14 cellular contexts compared by ENCODE assay signal in the genomic region with DNA sequence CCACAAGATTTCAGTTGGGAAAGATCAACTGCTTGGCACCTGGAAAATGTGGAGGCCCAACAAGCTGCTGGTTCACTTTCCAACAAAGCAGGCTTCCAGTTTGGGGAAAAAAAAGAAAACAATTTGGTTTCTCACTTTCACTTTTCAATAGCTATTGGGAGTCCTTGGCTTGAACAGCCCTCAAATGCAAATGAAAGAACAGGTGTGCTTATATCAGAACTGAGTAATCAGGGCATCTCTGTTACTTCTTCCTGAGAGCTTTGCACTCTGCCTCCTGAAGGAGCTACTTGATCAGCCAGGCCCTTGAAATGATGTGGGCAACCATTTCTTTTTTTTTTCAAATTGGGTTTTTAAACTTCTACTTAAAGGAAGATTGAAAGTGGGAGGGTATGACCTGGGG.
DNase-seq lines count a peak whose midpoint lies in the region; ATAC-seq and TF ChIP-seq lines count a peak whose summit lies in the region.
"Had no signal": no experiment of that assay in that cellular context is flagged by ENCODE, and none has a peak within 500 bp of the region (broad histone marks: within the 10 kb centered on the region; RNA-seq: fewer than 3 reads in every experiment).

No MANE protein-coding gene starts in this region.

- H3K27ac ChIP-seq in MM.1S (ENCODE audit: low read length) = no peak overlapping the region
- no peak overlapping the region for H3K27ac ChIP-seq in CD4-positive, alpha-beta memory T cell (ENCODE audit: low read depth, low read length)

- H3K9me3 Mint-ChIP-seq in CD4-positive, alpha-beta memory T cell = no peaks in the 10 kb centered on the region
- H3K9me3 Mint-ChIP-seq: activated CD4-positive, alpha-beta memory T cell treated with anti-CD3 and anti-CD28 coated beads for 36 hours; naive thymus-derived CD8-positive, alpha-beta T cell had no signal

- no peak overlapping the region for H3K4me3 ChIP-seq in MM.1S (ENCODE audit: low read length)
- no peak overlapping the region for H3K4me3 ChIP-seq in CD4-positive, alpha-beta memory T cell (ENCODE audit: low read length in 2 of 2)

- H4K20me1 ChIP-seq in MM.1S (ENCODE audit: insufficient read depth, low read length) = no peaks in the 10 kb centered on the region

- H3K4me3 Mint-ChIP-seq in CD4-positive, alpha-beta memory T cell = no peak overlapping the region
- H3K4me3 Mint-ChIP-seq: activated CD4-positive, alpha-beta memory T cell treated with anti-CD3 and anti-CD28 coated beads for 36 hours; naive thymus-derived CD8-positive, alpha-beta T cell had no signal

- TF ChIP-seq CTCF in MM.1S (IDR thresholded peaks at IDR 0.05; ENCODE audit: low read length) = no peak

- CTCF ChIA-PET in CD4-positive, alpha-beta memory T cell (lab: Charles Lee; ENCODE audit: partially characterized antibody) = no interaction called here

- DNase-seq in MM.1S = peak; percentile 28
- DNase-seq in islet precursor cell = no peak
- DNase-seq in KBM-7 = no peak
- no peak for DNase-seq in CD4-positive, alpha-beta memory T cell
- DNase-seq: activated CD4-positive, alpha-beta memory T cell treated with anti-CD3 and anti-CD28 coated beads for 36 hours; activated effector memory CD4-positive, alpha-beta T cell treated with anti-CD3 and anti-CD28 coated beads, Interleukin-2, amount 50 U/mL, for 16 hours; aorta; BE2C; MV-4-11; naive thymus-derived CD8-positive, alpha-beta T cell; NCI-H2227 treated with DMSO at 0.1 percent for 48 hours had no signal

- intact Hi-C loops in CD4-positive, alpha-beta memory T cell (cut with micrococcal nuclease) = no loop called here

- POLR2A ChIA-PET in CD4-positive, alpha-beta memory T cell (lab: Charles Lee; ENCODE audit: partially characterized antibody) = no interaction called here

- peak; percentile 71 for ATAC-seq in GM18870 (IDR thresholded peaks at IDR 0.05; ENCODE audit: unreplicated experiment)
- ATAC-seq in GM21390 (IDR thresholded peaks at IDR 0.05; ENCODE audit: unreplicated experiment) = peak; percentile 87
- peak; percentile 84 for ATAC-seq in HG02870 (IDR thresholded peaks at IDR 0.05; ENCODE audit: unreplicated experiment)
- ATAC-seq: naive thymus-derived CD8-positive, alpha-beta T cell had no signal

- H3K9me3 ChIP-seq in MM.1S (replicated peaks; ENCODE audit: insufficient read depth, low read length) = no peaks in the 10 kb centered on the region
- no peaks in the 10 kb centered on the region for H3K9me3 ChIP-seq in CD4-positive, alpha-beta memory T cell (ENCODE audit: control insufficient read depth in 1 of 2, low read length in 2 of 2)
- H3K9me3 ChIP-seq: BE2C had no signal

- H3K36me3 Mint-ChIP-seq in CD4-positive, alpha-beta memory T cell = no peaks in the 10 kb centered on the region
- H3K36me3 Mint-ChIP-seq: activated CD4-positive, alpha-beta memory T cell treated with anti-CD3 and anti-CD28 coated beads for 36 hours; naive thymus-derived CD8-positive, alpha-beta T cell had no signal

- in situ Hi-C loops in KBM-7 (cut with MboI; ENCODE audit: low pct_unique_long_range_greater_than_20kb, low sequenced_read_pairs) = no loop called here

- no peaks in the 10 kb centered on the region for H3K9me2 ChIP-seq in MM.1S (replicated peaks; ENCODE audit: insufficient read depth, low read length)

- H3K9ac ChIP-seq in MM.1S (ENCODE audit: low read length) = no peak overlapping the region

- no peaks in the 10 kb centered on the region for H3K79me2 ChIP-seq in MM.1S (ENCODE audit: low read length)

- H3F3A ChIP-seq in MM.1S (ENCODE audit: insufficient read depth, low read length) = no peaks in the 10 kb centered on the region

- H3K27me3 ChIP-seq in MM.1S (replicated peaks; ENCODE audit: insufficient read depth, low read length) = no peaks in the 10 kb centered on the region
- no peaks in the 10 kb centered on the region for H3K27me3 ChIP-seq in CD4-positive, alpha-beta memory T cell (ENCODE audit: insufficient read depth, low read length)
- H3K27me3 ChIP-seq: BE2C had no signal

- H3K4me1 Mint-ChIP-seq in CD4-positive, alpha-beta memory T cell = peaks cover 0 to 4% (median 0%) of the 10 kb centered on the region in 4 donors
- H3K4me1 Mint-ChIP-seq: naive thymus-derived CD8-positive, alpha-beta T cell had no signal

- H2AFZ ChIP-seq in MM.1S (ENCODE audit: low read length) = no peak overlapping the region

- H3K27ac Mint-ChIP-seq in CD4-positive, alpha-beta memory T cell = no peak overlapping the region
- H3K27ac Mint-ChIP-seq: activated CD4-positive, alpha-beta memory T cell treated with anti-CD3 and anti-CD28 coated beads for 36 hours; naive thymus-derived CD8-positive, alpha-beta T cell had no signal

- H3K4me2 ChIP-seq in MM.1S (ENCODE audit: low read depth, low read length) = no peak overlapping the region

- H3K27me3 Mint-ChIP-seq in CD4-positive, alpha-beta memory T cell = no peaks in the 10 kb centered on the region
- H3K27me3 Mint-ChIP-seq: activated CD4-positive, alpha-beta memory T cell treated with anti-CD3 and anti-CD28 coated beads for 36 hours had no signal

- no peaks in the 10 kb centered on the region for H3K4me1 ChIP-seq in MM.1S (ENCODE audit: low read length)
- no peaks in the 10 kb centered on the region for H3K4me1 ChIP-seq in CD4-positive, alpha-beta memory T cell (ENCODE audit: insufficient read depth, low read length)
- H3K4me1 ChIP-seq: BE2C had no signal

- H3K36me3 ChIP-seq in MM.1S (replicated peaks; ENCODE audit: insufficient read depth, low read length) = no peaks in the 10 kb centered on the region
- H3K36me3 ChIP-seq in CD4-positive, alpha-beta memory T cell (ENCODE audit: insufficient read depth, low read length) = no peaks in the 10 kb centered on the region
- H3K36me3 ChIP-seq: BE2C had no signal
